In genomic region chr7:95322874-95323273, GRCh38 we compare ENCODE assay signal across 22 cellular contexts. TPM values are rescaled to one million over a fixed set of nuclear protein-coding genes. Genes with fewer than 3 reads are reported as not detected.
"Had no signal": no experiment of that assay in that cellular context is flagged by ENCODE, and none has a peak within 500 bp of the region (broad histone marks: within the 10 kb centered on the region; RNA-seq: fewer than 3 reads in every experiment).

No MANE protein-coding gene starts in this region.

- H3K9me3 ChIP-seq: transverse colon, uterus had no signal

- H3K79me2 ChIP-seq: parathyroid adenoma had no signal

- DNase-seq: activated CD4-positive, alpha-beta T cell treated with anti-CD3 and anti-CD28 coated beads for 36 hours; activated CD4-positive, alpha-beta T cell treated with anti-CD3 and anti-CD28 coated beads, Interleukin-2, amount 50 U/mL, for 48 hours; activated gamma-delta T cell; amniotic stem cell; dorsolateral prefrontal cortex; foreskin keratinocyte; glutamatergic neuron; hypothalamus; islet precursor cell; stimulated activated CD4-positive, alpha-beta T cell treated with anti-CD3 and anti-CD28 coated beads, Interleukin-1b, Interleukin-23, amount 100 ng/mL, for 48 hours; T-helper 2 cell; transverse colon; uterus had no signal

- H3K9ac ChIP-seq: parathyroid adenoma had no signal

- H3K27me3 ChIP-seq: uterus had no signal

- H3K36me3 ChIP-seq: transverse colon, uterus had no signal

- ATAC-seq: activated CD4-positive, alpha-beta T cell treated with anti-CD3 and anti-CD28 coated beads for 36 hours; activated naive CD4-positive, alpha-beta T cell treated with anti-CD3 and anti-CD28 coated beads, Interleukin-2, amount 50 U/mL, for 72 hours; foreskin keratinocyte; natural killer cell treated with Interleukin-12 subunit alpha and Interleukin-12 subunit beta and Interleukin-15 and Interleukin-18, amount 100 ng/mL, for 72 hours; sciatic nerve; WTC11 had no signal

- H2AFZ ChIP-seq: parathyroid adenoma had no signal

- H3K4me1 ChIP-seq: foreskin keratinocyte, parathyroid adenoma, transverse colon, uterus had no signal

- H3K4me3 ChIP-seq: dorsolateral prefrontal cortex, transverse colon, uterus had no signal

- H3K27ac ChIP-seq: dorsolateral prefrontal cortex, epithelial cell of prostate, foreskin keratinocyte, parathyroid adenoma, transverse colon, uterus had no signal

RNA-seq across cellular contexts. Expression of gene PON1, which starts 1.5 kb away (rescaled TPM):
- total RNA-seq: activated CD4-positive, alpha-beta T cell treated with anti-CD3 and anti-CD28 coated beads for 36 hours; activated naive CD4-positive, alpha-beta T cell treated with anti-CD3 and anti-CD28 coated beads, Interleukin-2, amount 50 U/mL, for 72 hours; cardiac septum; foreskin keratinocyte; lung microvascular endothelial cell; mesothelial cell of epicardium; natural killer cell treated with Interleukin-12 subunit alpha and Interleukin-12 subunit beta and Interleukin-15 and Interleukin-18, amount 100 ng/mL, for 72 hours; sciatic nerve; uterus had no signal
- polyA plus RNA-seq: foreskin keratinocyte had no signal
